In genomic region chr1:241988389-241988930, GRCh38 we compare ENCODE assay signal across 24 cellular contexts. TPM values are rescaled to one million over a fixed set of nuclear protein-coding genes. Genes with fewer than 3 reads are reported as not detected.
"Had no signal": no experiment of that assay in that cellular context is flagged by ENCODE, and none has a peak within 500 bp of the region (broad histone marks: within the 10 kb centered on the region; RNA-seq: fewer than 3 reads in every experiment).

No MANE protein-coding gene starts in this region.

RNA-seq across cellular contexts. Expression of gene MAP1LC3C, which starts 10.4 kb away (rescaled TPM):
- total RNA-seq: colonic mucosa; endothelial cell of umbilical vein; foreskin keratinocyte; left lobe of liver; liver; naive thymus-derived CD8-positive, alpha-beta T cell; osteocyte; prostate gland had no signal
- polyA plus RNA-seq: endothelial cell of umbilical vein; foreskin keratinocyte; liver; naive thymus-derived CD8-positive, alpha-beta T cell had no signal

RNA-seq across cellular contexts. Expression of gene BECN2, which starts 30.9 kb away (rescaled TPM):
- total RNA-seq: chondrocyte; colonic mucosa; endothelial cell of umbilical vein; epithelial cell of proximal tubule; esophagus muscularis mucosa; fibroblast of lung; foreskin keratinocyte; gastroesophageal sphincter; heart left ventricle; hepatocyte; kidney; left lobe of liver; liver; lung; mucosa of gallbladder; naive thymus-derived CD8-positive, alpha-beta T cell; neural crest cell; osteocyte; prostate gland; right cardiac atrium; sigmoid colon; spleen; testis; upper lobe of left lung had no signal
- polyA plus RNA-seq: endothelial cell of umbilical vein; fibroblast of lung; foreskin keratinocyte; heart left ventricle; hepatocyte; liver; lung; naive thymus-derived CD8-positive, alpha-beta T cell; right cardiac atrium; sigmoid colon; spleen had no signal
